8 cellular contexts compared by ENCODE assay signal in the genomic region with DNA sequence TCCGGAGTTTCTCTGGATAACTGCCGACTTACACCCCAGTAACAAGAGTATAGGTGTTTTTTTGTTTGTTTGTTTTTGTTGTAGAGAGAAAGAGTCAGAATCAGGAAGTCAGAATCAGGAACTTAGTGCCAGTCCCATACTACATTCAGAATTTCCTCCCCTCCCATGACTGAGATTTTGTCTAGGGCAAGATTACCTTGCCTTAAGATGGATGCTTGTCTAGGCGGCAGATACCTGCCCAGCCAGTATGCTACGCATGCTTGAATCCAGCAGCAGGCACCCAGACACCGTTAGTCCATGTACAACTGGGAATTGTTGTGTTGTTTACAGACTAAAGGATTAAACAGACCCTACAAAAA. TPM values are rescaled to one million over a fixed set of nuclear protein-coding genes. Genes with fewer than 3 reads are reported as not detected.
DNase-seq lines count a peak whose midpoint lies in the region; ATAC-seq and TF ChIP-seq lines count a peak whose summit lies in the region.

No MANE protein-coding gene starts in this region.

- H3K36me3 ChIP-seq in BLaER1 treated with 17β-estradiol and CSF1 and Interleukin-3, amounts not matched to agents 10 nM and 100 nM = peaks cover 83 to 95% (median 90%) of the 10 kb centered on the region in 11 experiments
- H3K36me3 ChIP-seq in Karpas-422 (ENCODE audit: insufficient read depth, low read length) (peaks cover 89% of the 10 kb centered on the region), psoas muscle (ENCODE audit: insufficient read depth in 1 of 2, low read depth in 1 of 2) (peaks cover 9 to 85% of the 10 kb centered on the region in 2 donors)

- H3K79me2 ChIP-seq in Karpas-422 (ENCODE audit: low read length) = peaks cover 78% of the 10 kb centered on the region

- peak in 3 of 4 donors; percentile 22 to 48 (median 39) for ATAC-seq in psoas muscle

- WGBS in psoas muscle, 3 donors = 12 to 28% (median 15%) methylated on average over 5 of the region's 5 CpGs

- H3K27ac ChIP-seq in BLaER1 treated with 17β-estradiol and CSF1 and Interleukin-3, amounts not matched to agents 10 nM and 100 nM = peak overlapping the region; percentile 85 to 99 (median 97)
- no peak overlapping the region for H3K27ac ChIP-seq in Karpas-422 (ENCODE audit: low read length)
- peak overlapping the region; percentile 97 for H3K27ac ChIP-seq in VCaP
- peak overlapping the region; percentile 85 for H3K27ac ChIP-seq in psoas muscle

- TF ChIP-seq CTCF in VCaP (conservative IDR thresholded peaks at IDR 0.05) (no peak), foreskin fibroblast (IDR thresholded peaks at IDR 0.05; ENCODE audit: low read depth, low read length) (no peak), psoas muscle (IDR thresholded peaks at IDR 0.05) (no peak)

- peak overlapping the region; percentile 71 to 96 (median 90) for H3K4me2 ChIP-seq in BLaER1 treated with 17β-estradiol and CSF1 and Interleukin-3, amounts not matched to agents 10 nM and 100 nM
- peak overlapping the region; percentile 60 for H3K4me2 ChIP-seq in Karpas-422 (ENCODE audit: low read depth, low read length, poor library complexity, severe bottlenecking)

- H3K9me3 ChIP-seq in BLaER1 treated with 17β-estradiol and CSF1 and Interleukin-3, amounts not matched to agents 10 nM and 100 nM (replicated peaks in 1 of 11) = no peaks in the 10 kb centered on the region
- no peaks in the 10 kb centered on the region for H3K9me3 ChIP-seq in Karpas-422 (ENCODE audit: low read length)
- no peaks in the 10 kb centered on the region for H3K9me3 ChIP-seq in psoas muscle

- no peak overlapping the region for H2AFZ ChIP-seq in Karpas-422 (ENCODE audit: low read length)

- H3K4me1 ChIP-seq in BLaER1 treated with 17β-estradiol and CSF1 and Interleukin-3, amounts not matched to agents 10 nM and 100 nM = peaks cover 59 to 91% (median 68%) of the 10 kb centered on the region in 10 experiments
- H3K4me1 ChIP-seq in Karpas-422 (ENCODE audit: low read length) (peaks cover 50% of the 10 kb centered on the region), psoas muscle (peaks cover 28% of the 10 kb centered on the region)

- H3K9me2 ChIP-seq in Karpas-422 (replicated peaks; ENCODE audit: insufficient read depth, low read length) = no peaks in the 10 kb centered on the region

- H3K4me3 ChIP-seq in BLaER1 treated with 17β-estradiol and CSF1 and Interleukin-3, amounts not matched to agents 10 nM and 100 nM = peak overlapping the region; percentile 47 to 68 (median 58)
- peak overlapping the region; percentile 53 for H3K4me3 ChIP-seq in Karpas-422 (ENCODE audit: low read length)
- peak overlapping the region; percentile 35 to 55 for H3K4me3 ChIP-seq in foreskin fibroblast (ENCODE audit: low read depth in 1 of 2, low read length in 2 of 2)
- peak overlapping the region; percentile 74 for H3K4me3 ChIP-seq in psoas muscle

- DNase-seq in Karpas-422 (no peak), foreskin fibroblast (no peak), psoas muscle (no peak), inferior parietal cortex (ENCODE audit: extremely low spot score) (no peak), pons (ENCODE audit: low spot score) (no peak)
- DNase-seq in stimulated activated CD4-positive, alpha-beta T cell treated with anti-CD3 and anti-CD28 coated beads, Interleukin-4, amount 100 ng/mL, for 4 hours = no peak

- no peaks in the 10 kb centered on the region for H3K27me3 ChIP-seq in BLaER1 treated with 17β-estradiol and CSF1 and Interleukin-3, amounts not matched to agents 10 nM and 100 nM
- no peaks in the 10 kb centered on the region for H3K27me3 ChIP-seq in Karpas-422 (ENCODE audit: low read length)
- H3K27me3 ChIP-seq in psoas muscle (ENCODE audit: insufficient read depth in 3 of 3, low read length in 2 of 3) = no peaks in the 10 kb centered on the region

- intact Hi-C loops in psoas muscle (cut with DNase I) = loop anchor here in 1 of 2 donors (5.0 kb wide), 1 partner anchor 307 kb away; no protein-coding TSS in a partner anchor

- peaks cover 16 to 82% (median 59%) of the 10 kb centered on the region in 11 experiments; a peak in 20 of 22 replicates for H4K20me1 ChIP-seq in BLaER1 treated with 17β-estradiol and CSF1 and Interleukin-3, amounts not matched to agents 10 nM and 100 nM
- H4K20me1 ChIP-seq in Karpas-422 (ENCODE audit: insufficient read depth, low read depth, low read length) = peaks cover 27% of the 10 kb centered on the region; the same call in 1 of the 2 replicates

- H3K9ac ChIP-seq in BLaER1 treated with 17β-estradiol and CSF1 and Interleukin-3, amounts not matched to agents 10 nM and 100 nM = peak overlapping the region; percentile 83 to 92 (median 87)
- 0 out of 2 replicates have a peak overlapping the region, but pooled peaks have one; percentile 10 for H3K9ac ChIP-seq in Karpas-422 (ENCODE audit: low read length)

RNA-seq across cellular contexts. Expression of a gene that starts 6.1 kb away (rescaled TPM):
- 102 and 107 TPM in 2 replicates for total RNA-seq in Karpas-422 (2014; rRNA removed; shearing (Covaris generic); ENCODE audit: low replicate concordance)
- total RNA-seq in psoas muscle = 100 to 1,000 TPM; 137 to 173 (median 148) TPM
- 100 to 1,000 TPM in 2 of 3 donors, 10 to 100 TPM in 1; 75.3 to 147 (median 125) TPM for polyA plus RNA-seq in psoas muscle

RNA-seq across cellular contexts. Expression of a gene that starts 33.5 kb away (rescaled TPM):
- not detected in 2 replicates for total RNA-seq in Karpas-422 (2014; rRNA removed; shearing (Covaris generic); ENCODE audit: low replicate concordance)
- under 1 TPM in 2 of 4 donors, not detected in 2; 0.07 to 0.41 TPM for total RNA-seq in psoas muscle
- under 1 TPM; 0.07 to 0.08 (median 0.08) TPM for polyA plus RNA-seq in psoas muscle

RNA-seq across cellular contexts. Expression of a gene that starts 33.6 kb away (rescaled TPM):
- 0.30 and 0.72 TPM in 2 replicates for total RNA-seq in Karpas-422 (2014; rRNA removed; shearing (Covaris generic); ENCODE audit: low replicate concordance)
- 1 to 10 TPM; 2.5 to 4.8 (median 3.0) TPM for total RNA-seq in psoas muscle
- 1 to 10 TPM; 1.9 to 2.5 (median 2.5) TPM for polyA plus RNA-seq in psoas muscle
